28 cellular contexts compared by ENCODE assay signal in the genomic region with DNA sequence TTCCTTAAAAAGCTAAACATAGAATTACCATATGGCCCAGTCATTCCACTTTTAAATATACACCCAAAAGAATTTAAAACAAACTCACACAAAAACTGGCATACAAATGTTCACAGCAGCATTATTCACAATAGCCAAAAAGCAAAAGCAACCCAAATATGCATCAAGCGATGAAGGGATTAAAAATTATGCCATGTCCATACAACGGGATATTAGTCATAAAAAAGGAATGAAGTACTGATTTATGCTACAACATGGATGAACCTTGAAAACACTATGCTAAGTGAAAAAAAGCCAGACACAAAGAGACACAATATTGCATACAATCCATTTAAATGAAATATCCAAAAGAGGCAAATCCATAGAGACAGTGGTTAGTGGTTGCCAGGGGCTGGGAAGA.
DNase-seq lines count a peak whose midpoint lies in the region; ATAC-seq and TF ChIP-seq lines count a peak whose summit lies in the region.
"Had no signal": no experiment of that assay in that cellular context is flagged by ENCODE, and none has a peak within 500 bp of the region (broad histone marks: within the 10 kb centered on the region; RNA-seq: fewer than 3 reads in every experiment).

No MANE protein-coding gene starts in this region.

- ATAC-seq in HG03378 (IDR thresholded peaks at IDR 0.05; ENCODE audit: unreplicated experiment) (no peak), esophagus mucosa (no peak), HG02884 (IDR thresholded peaks at IDR 0.05; ENCODE audit: unreplicated experiment) (no peak)
- ATAC-seq: activated CD4-positive, alpha-beta T cell treated with anti-CD3 and anti-CD28 coated beads for 36 hours; gastroesophageal sphincter; left lung; stimulated activated naive CD8-positive, alpha-beta T cell treated with anti-CD3 and anti-CD28 coated beads, Interleukin-15, Interleukin-2, amounts not matched to agents 100 U/mL and 50 U/mL, for 24 hours had no signal

- H3K9me3 ChIP-seq in breast epithelium, result no peaks in the 10 kb centered on the region
- H3K9me3 ChIP-seq: gastroesophageal sphincter, left lung, neutrophil, prostate gland, thoracic aorta, uterus had no signal

- no peak for TF ChIP-seq CTCF in MCF 10A (IDR thresholded peaks at IDR 0.05; ENCODE audit: unreplicated experiment)
- TF ChIP-seq CTCF in breast epithelium (IDR thresholded peaks at IDR 0.05), result no peak
- TF ChIP-seq CTCF in cardiac fibroblast (IDR thresholded peaks at IDR 0.05; ENCODE audit: low read depth, low read length), result no peak

- CTCF ChIA-PET in MCF 10A (lab: Yijun Ruan, JAX), result interaction anchor here (0.6 kb wide), 1 partner anchor 317 kb away, joined by 3 read pairs; no protein-coding TSS in a partner anchor

- H3K27ac Mint-ChIP-seq in MCF 10A (ENCODE audit: low read depth, unreplicated experiment), result peak overlapping the region; percentile 24
- H3K27ac Mint-ChIP-seq: activated CD4-positive, alpha-beta T cell treated with anti-CD3 and anti-CD28 coated beads for 36 hours; activated naive CD8-positive, alpha-beta T cell treated with anti-CD3 and anti-CD28 coated beads, Interleukin-2, amount 10 ng/mL, durations not matched to agents 7 days and 5 days; CD4-positive, alpha-beta memory T cell; H9 had no signal

- BruUV-seq in MCF 10A (replicated peaks; lab: Mats Ljungman, UMichigan), result no TSS peak

- no peak overlapping the region for H3K4me3 Mint-ChIP-seq in MCF 10A (ENCODE audit: unreplicated experiment)
- H3K4me3 Mint-ChIP-seq: activated CD4-positive, alpha-beta T cell treated with anti-CD3 and anti-CD28 coated beads for 36 hours; activated naive CD8-positive, alpha-beta T cell treated with anti-CD3 and anti-CD28 coated beads, Interleukin-2, amount 10 ng/mL, durations not matched to agents 7 days and 5 days; CD4-positive, alpha-beta memory T cell; H9 had no signal

- no peaks in the 10 kb centered on the region for H3K27me3 ChIP-seq in breast epithelium
- H3K27me3 ChIP-seq: gastroesophageal sphincter, hepatocyte, left lung, neutrophil, uterus had no signal

- TF ChIP-seq POLR2A in breast epithelium (IDR thresholded peaks at IDR 0.05) (no peak), erythroblast (IDR thresholded peaks at IDR 0.05; ENCODE audit: low read length) (no peak)

- H3K4me3 ChIP-seq in breast epithelium (no peak overlapping the region), cardiac fibroblast (replicated peaks in 1 of 2; ENCODE audit: low read depth in 2 of 2, low read length in 2 of 2) (no peak overlapping the region)
- H3K4me3 ChIP-seq: gastroesophageal sphincter, hepatocyte, left lung, prostate gland, thoracic aorta, uterus had no signal

- H3K4me1 Mint-ChIP-seq in MCF 10A (ENCODE audit: insufficient read depth, unreplicated experiment), result peaks cover 26% of the 10 kb centered on the region
- H3K4me1 Mint-ChIP-seq: activated CD4-positive, alpha-beta T cell treated with anti-CD3 and anti-CD28 coated beads for 36 hours; activated naive CD8-positive, alpha-beta T cell treated with anti-CD3 and anti-CD28 coated beads, Interleukin-2, amount 10 ng/mL, durations not matched to agents 7 days and 5 days; CD4-positive, alpha-beta memory T cell had no signal

- H3K36me3 ChIP-seq in breast epithelium, result no peaks in the 10 kb centered on the region
- H3K36me3 ChIP-seq: gastroesophageal sphincter, left lung, neutrophil, prostate gland, thoracic aorta, uterus had no signal

- H3K9me3 Mint-ChIP-seq in MCF 10A (ENCODE audit: unreplicated experiment), result peaks cover 7% of the 10 kb centered on the region
- H3K9me3 Mint-ChIP-seq: activated naive CD8-positive, alpha-beta T cell treated with anti-CD3 and anti-CD28 coated beads, Interleukin-2, amount 10 ng/mL, durations not matched to agents 7 days and 5 days; H9 had no signal

- H3K4me1 ChIP-seq in breast epithelium, result no peaks in the 10 kb centered on the region
- H3K4me1 ChIP-seq: gastroesophageal sphincter, left lung, prostate gland, uterus had no signal

- H3K27me3 Mint-ChIP-seq in MCF 10A (ENCODE audit: insufficient read depth, unreplicated experiment), result no peaks in the 10 kb centered on the region
- H3K27me3 Mint-ChIP-seq: activated CD4-positive, alpha-beta T cell treated with anti-CD3 and anti-CD28 coated beads for 36 hours had no signal

- POLR2A ChIA-PET in MCF 10A (lab: Yijun Ruan, JAX), result interaction anchor here (0.9 to 1.8 kb wide), 5 partner anchors 10 to 153 kb away, joined by 3 to 10 read pairs (median 5); no protein-coding TSS in a partner anchor

- DNase-seq in MCF 10A (ENCODE audit: unreplicated experiment), result no peak
- no peak for DNase-seq in breast epithelium (ENCODE audit: low spot score in 2 of 2)
- peak; percentile 38 to 60 for DNase-seq in cardiac fibroblast (ENCODE audit: low read depth in 2 of 2)
- DNase-seq in iris pigment epithelial cell (ENCODE audit: low read depth), result peak; percentile 67
- DNase-seq in erythroblast (lab: John Stamatoyannopoulos, UW), result no peak
- DNase-seq: 8988T; activated CD4-positive, alpha-beta T cell treated with anti-CD3 and anti-CD28 coated beads for 36 hours; activated naive CD8-positive, alpha-beta T cell treated with anti-CD3 and anti-CD28 coated beads, Interleukin-2, amount 10 ng/mL, durations not matched to agents 7 days and 5 days; activated T-cell treated with anti-CD3 and anti-CD28 coated beads for 4 hours; CD4-positive, alpha-beta memory T cell; H9; left lung; NCI-H1436; NCI-H345; NCI-H774; stimulated activated naive CD8-positive, alpha-beta T cell treated with anti-CD3 and anti-CD28 coated beads, Interleukin-15, Interleukin-2, amounts not matched to agents 100 U/mL and 50 U/mL, for 24 hours; uterus had no signal

- peaks cover 56% of the 10 kb centered on the region for H3K36me3 Mint-ChIP-seq in MCF 10A (ENCODE audit: insufficient read depth, unreplicated experiment)
- H3K36me3 Mint-ChIP-seq: activated naive CD8-positive, alpha-beta T cell treated with anti-CD3 and anti-CD28 coated beads, Interleukin-2, amount 10 ng/mL, durations not matched to agents 7 days and 5 days; CD4-positive, alpha-beta memory T cell had no signal

- intact Hi-C loops in MCF 10A (cut with micrococcal nuclease) (no loop called here), breast epithelium (cut with DNase I; ENCODE audit: low total_unique reads) (loop anchor here (10.0 kb wide), 1 partner anchor 1182 kb away; no protein-coding TSS in a partner anchor)

- no peak overlapping the region for H3K27ac ChIP-seq in breast epithelium
- H3K27ac ChIP-seq: epithelial cell of prostate, gastroesophageal sphincter, hepatocyte, KMS-11, left lung, neutrophil, prostate gland, RWPE1, thoracic aorta, uterus had no signal

Comparison
In these comparisons a context has a peak if more than half of its experiments do, and no peak if none do; other contexts are left out.
1. DNase-seq: peak in cardiac fibroblast (2 of 2) and iris pigment epithelial cell (single experiment); none in MCF 10A (single experiment), breast epithelium (0 of 2) and erythroblast (0 of 2).